9 cellular contexts compared by ENCODE assay signal in the genomic region with DNA sequence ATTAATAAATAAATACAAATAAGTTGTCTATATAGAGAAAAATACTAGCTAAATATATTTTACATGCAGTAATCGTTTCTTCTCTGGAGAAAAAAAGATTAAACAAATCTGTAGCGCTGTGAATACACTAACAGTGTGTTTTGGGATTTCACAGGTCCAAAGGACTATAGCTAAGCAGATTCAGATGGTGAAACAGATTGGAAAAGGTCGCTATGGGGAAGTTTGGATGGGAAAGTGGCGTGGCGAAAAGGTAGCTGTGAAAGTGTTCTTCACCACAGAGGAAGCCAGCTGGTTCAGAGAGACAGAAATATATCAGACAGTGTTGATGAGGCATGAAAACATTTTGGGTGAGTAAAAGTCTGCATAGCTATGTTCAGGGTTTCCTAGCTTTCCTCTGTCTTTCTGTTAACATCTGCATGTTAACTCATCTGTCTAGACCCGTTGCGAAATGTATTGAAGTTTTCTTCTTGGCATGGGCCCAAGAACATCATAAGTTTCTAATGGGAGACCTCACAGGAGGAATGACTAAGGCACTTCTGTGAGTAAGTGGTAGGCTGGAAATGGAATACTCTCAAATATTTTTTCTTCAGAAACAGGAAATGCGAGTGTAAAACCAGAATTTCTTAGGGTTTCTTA.
DNase-seq lines count a peak whose midpoint lies in the region; ATAC-seq and TF ChIP-seq lines count a peak whose summit lies in the region.
"Had no signal": no experiment of that assay in that cellular context is flagged by ENCODE, and none has a peak within 500 bp of the region (broad histone marks: within the 10 kb centered on the region; RNA-seq: fewer than 3 reads in every experiment).

No MANE protein-coding gene starts in this region.

- H3K27ac Mint-ChIP-seq in immature natural killer cell, result no peak overlapping the region

- H3K9me3 Mint-ChIP-seq in immature natural killer cell, result no peaks in the 10 kb centered on the region

- H3K36me3 Mint-ChIP-seq in immature natural killer cell, result no peaks in the 10 kb centered on the region

- DNase-seq in DMS53 (lab: John Stamatoyannopoulos, UW), result peak; percentile 43
- peak; percentile 67 for DNase-seq in NB4 (ENCODE audit: low read depth)
- peak; percentile 43 for DNase-seq in epidermal melanocyte (ENCODE audit: insufficient read length, low spot score)
- no peak for DNase-seq in omental fat pad (ENCODE audit: low spot score)
- DNase-seq in immature natural killer cell, result no peak
- DNase-seq in NCI-H345 treated with DMSO at 0.1 percent for 48 hours (lab: John Stamatoyannopoulos, UW; ENCODE audit: unreplicated experiment), result no peak
- DNase-seq in activated effector memory CD4-positive, alpha-beta T cell treated with Interleukin-2 at 50 U/mL for 16 hours, result no peak

- TF ChIP-seq POLR2A in NB4 (IDR thresholded peaks at IDR 0.05; ENCODE audit: extremely low read depth, insufficient read length), result no peak

- ATAC-seq in omental fat pad (ENCODE audit: low FRiP score) (peak; percentile 93), HG02938 (IDR thresholded peaks at IDR 0.05; ENCODE audit: unreplicated experiment) (no peak)

- H3K4me3 ChIP-seq in NB4 (ENCODE audit: low read depth, low read length), result no peak overlapping the region
- H3K4me3 ChIP-seq: coronary artery had no signal

- H3K4me3 Mint-ChIP-seq in immature natural killer cell, result no peak overlapping the region

- no peak for TF ChIP-seq CTCF in NB4 (IDR thresholded peaks at IDR 0.05; ENCODE audit: low read depth, low read length)
- no peak for TF ChIP-seq CTCF in omental fat pad (IDR thresholded peaks at IDR 0.05)

- peaks cover 2 to 13% of the 10 kb centered on the region in 2 donors for H3K4me1 Mint-ChIP-seq in immature natural killer cell

- peaks cover 0 to 2% (median 2%) of the 10 kb centered on the region in 3 donors for H3K27me3 Mint-ChIP-seq in immature natural killer cell (ENCODE audit: low read depth in 3 of 3)

Comparison
In these comparisons a context has a peak if more than half of its experiments do, and no peak if none do; other contexts are left out.
1. DNase-seq: peak in DMS53 (single experiment), NB4 (single experiment) and epidermal melanocyte (single experiment); none in omental fat pad (single experiment), immature natural killer cell (0 of 3), NCI-H345 treated with DMSO at 0.1 percent for 48 hours (single experiment) and activated effector memory CD4-positive, alpha-beta T cell treated with Interleukin-2 at 50 U/mL for 16 hours (single experiment).